ENCODE assay signal across 10 cellular contexts in genomic region chr11:68211546-68211945, GRCh38. TPM values are rescaled to one million over a fixed set of nuclear protein-coding genes. Genes with fewer than 3 reads are reported as not detected.
DNase-seq lines count a peak whose midpoint lies in the region; FAIRE-seq and TF ChIP-seq lines count a peak whose summit lies in the region.
"Had no signal": no experiment of that assay in that cellular context is flagged by ENCODE, and none has a peak within 500 bp of the region (broad histone marks: within the 10 kb centered on the region; RNA-seq: fewer than 3 reads in every experiment).

No MANE protein-coding gene starts in this region.

- peaks cover 16% of the 10 kb centered on the region for H3K27me3 ChIP-seq in ACC112 (ENCODE audit: insufficient read depth, low read length)
- peaks cover 14% of the 10 kb centered on the region for H3K27me3 ChIP-seq in HUES6 (ENCODE audit: control insufficient read depth, insufficient read depth, low read length)
- H3K27me3 ChIP-seq in bronchial epithelial cell (ENCODE audit: control insufficient read depth, insufficient read depth, low read length): peaks cover 2% of the 10 kb centered on the region
- H3K27me3 ChIP-seq in muscle layer of colon (ENCODE audit: control insufficient read depth in 1 of 2, insufficient read depth in 2 of 2, low read length in 2 of 2): no peaks in the 10 kb centered on the region

- H3K9ac ChIP-seq in HUES6 (ENCODE audit: low read length) (no peak overlapping the region), muscle layer of colon (ENCODE audit: low read length) (no peak overlapping the region)

- H3K9me3 ChIP-seq in HUES6 (ENCODE audit: control insufficient read depth, insufficient read depth, low read depth, low read length) (no peaks in the 10 kb centered on the region), muscle layer of colon (ENCODE audit: low read length) (no peaks in the 10 kb centered on the region)

- no peak overlapping the region for H2AFZ ChIP-seq in ACC112 (ENCODE audit: low read length, unreplicated experiment)

- H3K36me3 ChIP-seq in ACC112 (ENCODE audit: insufficient read depth, low read length) (no peaks in the 10 kb centered on the region), HUES6 (ENCODE audit: control insufficient read depth, insufficient read depth, low read length) (no peaks in the 10 kb centered on the region), bronchial epithelial cell (ENCODE audit: control insufficient read depth, insufficient read depth, low read length) (no peaks in the 10 kb centered on the region), muscle layer of colon (ENCODE audit: insufficient read depth, low read length) (no peaks in the 10 kb centered on the region)

- H3K79me2 ChIP-seq in ACC112 (ENCODE audit: control insufficient read depth, insufficient read depth, low read length, unreplicated experiment): peaks cover 47% of the 10 kb centered on the region

- FAIRE-seq in bronchial epithelial cell (lab: Jason Lieb, UNC): no peak
- FAIRE-seq: GM18507 had no signal

- DNase-seq in bronchial epithelial cell (ENCODE audit: low read depth) (peak; percentile 18), UCSD-AML1 (lab: John Stamatoyannopoulos, UW; ENCODE audit: unreplicated experiment) (no peak), iPS-NIHi7 (ENCODE audit: extremely low spot score) (no peak), CD1c-positive myeloid dendritic cell (ENCODE audit: extremely low spot score) (no peak), NCI-H446 treated with DMSO at 0.1 percent for 48 hours (lab: John Stamatoyannopoulos, UW) (no peak)
- DNase-seq: SHP77 treated with DMSO at 0.1 percent for 48 hours had no signal

- TF ChIP-seq CTCF in bronchial epithelial cell (IDR thresholded peaks at IDR 0.05; ENCODE audit: insufficient read depth, low read length, severe bottlenecking): no peak

- H3K4me3 ChIP-seq in ACC112 (ENCODE audit: low read depth, low read length): peak overlapping the region; percentile 83
- H3K4me3 ChIP-seq in HUES6 (ENCODE audit: low read depth, low read length): peak overlapping the region; percentile 94
- H3K4me3 ChIP-seq in bronchial epithelial cell (ENCODE audit: low read depth, low read length): peak overlapping the region; percentile 90
- H3K4me3 ChIP-seq in muscle layer of colon (ENCODE audit: low read depth in 1 of 2, low read length in 2 of 2): peak overlapping the region; percentile 86 to 93

- H3K4me1 ChIP-seq in ACC112 (ENCODE audit: control insufficient read depth, insufficient read depth, low read length, unreplicated experiment) (peaks cover 10% of the 10 kb centered on the region), HUES6 (ENCODE audit: control insufficient read depth, insufficient read depth, low read length) (peaks cover 24% of the 10 kb centered on the region), muscle layer of colon (ENCODE audit: insufficient read depth, low read length) (peaks cover 41% of the 10 kb centered on the region)

- H3K27ac ChIP-seq in ACC112 (ENCODE audit: low read depth, low read length) (no peak overlapping the region), HUES6 (ENCODE audit: low read depth, low read length) (no peak overlapping the region), muscle layer of colon (ENCODE audit: low read depth, low read length) (peak overlapping the region; percentile 19)

RNA-seq across cellular contexts. Expression of gene KMT5B, which starts 1.6 kb away (rescaled TPM):
- 35.8 and 44.8 TPM in 2 replicates for total RNA-seq in bronchial epithelial cell
